ENCODE assay signal across 8 cellular contexts in genomic region chr1:200150721-200151120, GRCh38.
DNase-seq lines count a peak whose midpoint lies in the region; ATAC-seq, FAIRE-seq and TF ChIP-seq lines count a peak whose summit lies in the region.

No MANE protein-coding gene starts in this region.

- H3K4me2 ChIP-seq in IMR-90 (ENCODE audit: low read depth, low read length) (no peak overlapping the region; the same call in 1 of the 2 replicates), K562 (ENCODE audit: insufficient read depth, low read length) (peak overlapping the region; percentile 53)

- peak; percentile 91 for ATAC-seq in IMR-90 (ENCODE audit: low read depth)
- peak; percentile 82 for ATAC-seq in K562
- ATAC-seq in sciatic nerve = peak; percentile 68
- ATAC-seq in CD4-positive, alpha-beta T cell (ENCODE audit: poor library complexity) = no peak

- no CpG with 5 or more reads among the region's 4 CpGs for WGBS in IMR-90 (ENCODE audit: extremely low coverage in 2 of 2, insufficient read length in 1 of 2), 2 experiments
- WGBS in K562 (ENCODE audit: insufficient coverage, low coverage, missing lambda C conversion rate) = 0% methylated on average over 4 of the region's 4 CpGs

- no peaks in the 10 kb centered on the region for H3K36me3 Mint-ChIP-seq in Caco-2 (ENCODE audit: insufficient read depth, unreplicated experiment)
- H3K36me3 Mint-ChIP-seq in CD4-positive, alpha-beta T cell (ENCODE audit: low read depth) = no peaks in the 10 kb centered on the region

- peak; percentile 45; the same call in 1 of the 2 replicates for TF ChIP-seq EP300 in K562 (IDR thresholded peaks at IDR 0.05; ENCODE audit: low read length)

- in situ Hi-C loops in IMR-90 (cut with MboI; ENCODE audit: low sequenced_read_pairs) (no loop called here), K562 (cut with MboI) (no loop called here)

- no peak overlapping the region for H4K5ac ChIP-seq in IMR-90 (ENCODE audit: low read depth, low read length)

- no peaks in the 10 kb centered on the region for H3K9me3 Mint-ChIP-seq in Caco-2 (ENCODE audit: unreplicated experiment)
- no peaks in the 10 kb centered on the region for H3K9me3 Mint-ChIP-seq in CD4-positive, alpha-beta T cell

- H3K4me3 Mint-ChIP-seq in Caco-2 (ENCODE audit: unreplicated experiment) = no peak overlapping the region
- H3K4me3 Mint-ChIP-seq in CD4-positive, alpha-beta T cell = no peak overlapping the region

- peak overlapping the region; percentile 2; the same call in 1 of the 2 replicates for H2BK120ac ChIP-seq in IMR-90 (ENCODE audit: low read depth, low read length)

- H3K9ac ChIP-seq in IMR-90 (ENCODE audit: low read depth, low read length) = no peak overlapping the region
- H3K9ac ChIP-seq in K562 (ENCODE audit: insufficient read depth in 1 of 2, low read depth in 2 of 2, low read length in 2 of 2) = peak overlapping the region in 1 of 2 experiments; percentile 7; a peak in 1 of 4 replicates

- DNase-seq in Caco-2 (peak; percentile 48 to 68), GM20000 (ENCODE audit: low spot score) (peak; percentile 61), IMR-90 (peak; percentile 79), K562 (ENCODE audit: extremely low read depth in 1 of 4, low spot score in 3 of 4) (peak; percentile 41 to 85 (median 62)), sciatic nerve (ENCODE audit: low spot score) (no peak), middle frontal gyrus (ENCODE audit: extremely low spot score, low spot score) (no peak), SHP77 (lab: John Stamatoyannopoulos, UW) (no peak)
- no peak for DNase-seq in CD4-positive, alpha-beta T cell

- H3K14ac ChIP-seq in IMR-90 (replicated peaks; ENCODE audit: low read depth, low read length) = no peak overlapping the region

- no peak overlapping the region for H3K18ac ChIP-seq in IMR-90 (ENCODE audit: low read depth, low read length)

- H3K27me3 Mint-ChIP-seq in Caco-2 (ENCODE audit: insufficient read depth, unreplicated experiment) = no peaks in the 10 kb centered on the region
- no peaks in the 10 kb centered on the region for H3K27me3 Mint-ChIP-seq in CD4-positive, alpha-beta T cell

- H2AK9ac ChIP-seq in IMR-90 (replicated peaks; ENCODE audit: low read depth, low read length, poor library complexity) = no peak overlapping the region

- H3K4me1 ChIP-seq in Caco-2 (peaks cover 20% of the 10 kb centered on the region), IMR-90 (ENCODE audit: control insufficient read depth, insufficient read depth, low read length) (peaks cover 2% of the 10 kb centered on the region; the same call in 1 of the 2 replicates), K562 (replicated peaks in 1 of 2; ENCODE audit: control insufficient read depth in 2 of 2, insufficient read depth in 2 of 2, low read length in 2 of 2) (peaks cover 11 to 45% of the 10 kb centered on the region in 2 experiments)

- H3K27me3 ChIP-seq in Caco-2 (replicated peaks; ENCODE audit: control insufficient read depth, insufficient read depth, low read length) = no peaks in the 10 kb centered on the region
- H3K27me3 ChIP-seq in IMR-90 (ENCODE audit: control insufficient read depth, insufficient read depth, low read length) = no peaks in the 10 kb centered on the region
- H3K27me3 ChIP-seq in K562 (ENCODE audit: control insufficient read depth in 2 of 2, insufficient read depth in 2 of 2, low read length in 2 of 2) = no peaks in the 10 kb centered on the region
- no peaks in the 10 kb centered on the region for H3K27me3 ChIP-seq in CD4-positive, alpha-beta T cell (ENCODE audit: control insufficient read depth, insufficient read depth, low read length)

- H3K79me2 ChIP-seq in K562 (ENCODE audit: control insufficient read depth, insufficient read depth, low read length) = no peaks in the 10 kb centered on the region

- intact Hi-C loops in Caco-2 (cut with micrococcal nuclease; ENCODE audit: unreplicated experiment) = no loop called here
- intact Hi-C loops in IMR-90 (cut with micrococcal nuclease) = no loop called here
- intact Hi-C loops in K562 (cut with micrococcal nuclease) = no loop called here
- intact Hi-C loops in sciatic nerve (cut with DNase I) = no loop called here
- intact Hi-C loops in CD4-positive, alpha-beta T cell (cut with DNase I, micrococcal nuclease) = no loop called here

- H3K9me1 ChIP-seq in IMR-90 (ENCODE audit: insufficient read depth, low read length) (peaks cover 3% of the 10 kb centered on the region; the same call in 1 of the 2 replicates), K562 (ENCODE audit: control insufficient read depth, insufficient read depth, low read length) (no peaks in the 10 kb centered on the region)

- H3K36me3 ChIP-seq in Caco-2 (ENCODE audit: control insufficient read depth, insufficient read depth, low read length) (no peaks in the 10 kb centered on the region), IMR-90 (ENCODE audit: control insufficient read depth, insufficient read depth, low read length) (no peaks in the 10 kb centered on the region), K562 (ENCODE audit: control insufficient read depth, insufficient read depth, low read length) (no peaks in the 10 kb centered on the region)

- no peak overlapping the region for H2AK5ac ChIP-seq in IMR-90 (ENCODE audit: low read depth, low read length)

- H3K9me3 ChIP-seq in Caco-2 (no peaks in the 10 kb centered on the region), IMR-90 (ENCODE audit: control insufficient read depth, insufficient read depth, low read length) (no peaks in the 10 kb centered on the region), K562 (replicated peaks; ENCODE audit: control insufficient read depth, insufficient read depth, low read depth, low read length) (no peaks in the 10 kb centered on the region)
- H3K9me3 ChIP-seq in CD4-positive, alpha-beta T cell (ENCODE audit: control insufficient read depth, low read length) = no peaks in the 10 kb centered on the region

- FAIRE-seq in K562 (lab: Jason Lieb, UNC) = peak; percentile 91

- H2BK20ac ChIP-seq in IMR-90 (ENCODE audit: low read depth, low read length) = peak overlapping the region; percentile 43; the same call in 1 of the 2 replicates

- H3K4me1 Mint-ChIP-seq in Caco-2 (ENCODE audit: low read depth, unreplicated experiment) = peaks cover 8% of the 10 kb centered on the region
- H3K4me1 Mint-ChIP-seq in CD4-positive, alpha-beta T cell (ENCODE audit: low read depth) = peaks cover 29% of the 10 kb centered on the region

- peak overlapping the region; percentile 59 for H2AFZ ChIP-seq in IMR-90 (replicated peaks; ENCODE audit: low read length, poor library complexity)
- H2AFZ ChIP-seq in K562 (ENCODE audit: low read depth, low read length) = peak overlapping the region; percentile 80

- H3K27ac ChIP-seq in IMR-90 (ENCODE audit: insufficient read depth, low read length) (no peak overlapping the region), K562 (ENCODE audit: extremely low read depth, low read depth, low read length) (peak overlapping the region; percentile 55; the same call in 2 of the 3 replicates)
- H3K27ac ChIP-seq in CD4-positive, alpha-beta T cell (ENCODE audit: low read depth, low read length) = no peak overlapping the region

- no peaks in the 10 kb centered on the region for H3K79me1 ChIP-seq in IMR-90 (ENCODE audit: low read depth in 1 of 2, low read length in 2 of 2)

- TF ChIP-seq CTCF in Caco-2 (IDR thresholded peaks at IDR 0.05; ENCODE audit: insufficient read depth in 1 of 2, low read depth in 1 of 2, low read length in 1 of 2, severe bottlenecking in 1 of 2, unreplicated experiment in 1 of 2) (no peak), GM20000 (IDR thresholded peaks at IDR 0.05; ENCODE audit: extremely low read depth, missing control alignments) (no peak), IMR-90 (conservative IDR thresholded peaks at IDR 0.05; ENCODE audit: low read depth, low read length) (no peak), K562 (IDR thresholded peaks at IDR 0.05 in 2 of 3, conservative IDR thresholded peaks at IDR 0.05 in 1 of 3; ENCODE audit: insufficient read depth in 2 of 3, low read depth in 1 of 3, low read length in 3 of 3) (0 out of 6 replicates have a peak, but pooled peaks of 1 of the 3 experiments have one; percentile 4)
- TF ChIP-seq CTCF in CD4-positive, alpha-beta T cell (IDR thresholded peaks at IDR 0.05) = no peak

- no peak overlapping the region for H3K56ac ChIP-seq in IMR-90 (ENCODE audit: extremely low read depth, insufficient read depth, low read length)

- H3K4me3 ChIP-seq in Caco-2 (ENCODE audit: low read depth, low read length) (no peak overlapping the region), IMR-90 (ENCODE audit: insufficient read depth, low read depth, low read length) (no peak overlapping the region), K562 (no peak overlapping the region)

- CTCF ChIA-PET in Caco-2 (lab: Charles Lee) (no interaction called here), IMR-90 (lab: Yijun Ruan, JAX) (no interaction called here), K562 (lab: Yijun Ruan, JAX; ENCODE audit: low intra/inter-chr PET ratio) (no interaction called here)
- CTCF ChIA-PET in CD4-positive, alpha-beta T cell (lab: Charles Lee) = no interaction called here

- H3K23ac ChIP-seq in IMR-90 (ENCODE audit: low read depth, low read length) = no peak overlapping the region

- peak overlapping the region; percentile 11 for H2BK5ac ChIP-seq in IMR-90 (ENCODE audit: low read depth, low read length, poor library complexity, severe bottlenecking)

- BruUV-seq in Caco-2 (replicated peaks; lab: Mats Ljungman, UMichigan) = no TSS peak
- BruUV-seq in IMR-90 (replicated peaks; lab: Mats Ljungman, UMichigan) = no TSS peak
- BruUV-seq in K562 (replicated peaks; lab: Mats Ljungman, UMichigan) = no TSS peak

- POLR2A ChIA-PET in Caco-2 (lab: Charles Lee) (no interaction called here), IMR-90 (lab: Charles Lee; ENCODE audit: unreplicated experiment) (no interaction called here), K562 (lab: Yijun Ruan, JAX) (interaction anchor here (0.7 to 1.3 kb wide), 3 partner anchors 12 to 96 kb away, joined by 3 to 4 read pairs (median 3); no protein-coding TSS in a partner anchor)
- POLR2A ChIA-PET in CD4-positive, alpha-beta T cell (lab: Charles Lee) = no interaction called here

- no peak overlapping the region for H2BK15ac ChIP-seq in IMR-90 (ENCODE audit: low read depth, low read length)

- H3K27ac Mint-ChIP-seq in Caco-2 (ENCODE audit: unreplicated experiment) = peak overlapping the region; percentile 53
- no peak overlapping the region for H3K27ac Mint-ChIP-seq in CD4-positive, alpha-beta T cell

- H4K20me1 ChIP-seq in IMR-90 (ENCODE audit: insufficient read depth, low read length) = no peaks in the 10 kb centered on the region
- H4K20me1 ChIP-seq in K562 (replicated peaks; ENCODE audit: control insufficient read depth, insufficient read depth, low read length) = no peaks in the 10 kb centered on the region

- no peak for TF ChIP-seq RAD21 in IMR-90 (IDR thresholded peaks at IDR 0.05; ENCODE audit: low read length)
- peak in 1 of 2 experiments; percentile 47; a peak in 3 of 4 replicates for TF ChIP-seq RAD21 in K562 (CRISPR knock-in tag; conservative IDR thresholded peaks at IDR 0.05 in 1 of 2, IDR thresholded peaks at IDR 0.05 in 1 of 2)

- H3K4ac ChIP-seq in IMR-90 (ENCODE audit: low read depth, low read length) = no peak overlapping the region

- dilution Hi-C loops in IMR-90 (cut with HindIII; ENCODE audit: low sequenced_read_pairs, unreplicated experiment) = no loop called here

- H4K8ac ChIP-seq in IMR-90 (ENCODE audit: low read depth in 2 of 2, low read length in 2 of 2) = no peak overlapping the region

- no peak overlapping the region for H4K91ac ChIP-seq in IMR-90 (ENCODE audit: insufficient read depth, low read depth, low read length)

- TF ChIP-seq POLR2A in IMR-90 (IDR thresholded peaks at IDR 0.05; ENCODE audit: low read depth, low read length) (no peak), K562 (conservative IDR thresholded peaks at IDR 0.05) (no peak)

Comparison
In these comparisons a context has a peak if more than half of its experiments do, and no peak if none do; other contexts are left out.
1. DNase-seq: peak in Caco-2 (2 of 2), GM20000 (single experiment), IMR-90 (single experiment) and K562 (4 of 4); none in sciatic nerve (single experiment), middle frontal gyrus (single experiment), SHP77 (0 of 2) and CD4-positive, alpha-beta T cell (0 of 10).